In the genomic region with DNA sequence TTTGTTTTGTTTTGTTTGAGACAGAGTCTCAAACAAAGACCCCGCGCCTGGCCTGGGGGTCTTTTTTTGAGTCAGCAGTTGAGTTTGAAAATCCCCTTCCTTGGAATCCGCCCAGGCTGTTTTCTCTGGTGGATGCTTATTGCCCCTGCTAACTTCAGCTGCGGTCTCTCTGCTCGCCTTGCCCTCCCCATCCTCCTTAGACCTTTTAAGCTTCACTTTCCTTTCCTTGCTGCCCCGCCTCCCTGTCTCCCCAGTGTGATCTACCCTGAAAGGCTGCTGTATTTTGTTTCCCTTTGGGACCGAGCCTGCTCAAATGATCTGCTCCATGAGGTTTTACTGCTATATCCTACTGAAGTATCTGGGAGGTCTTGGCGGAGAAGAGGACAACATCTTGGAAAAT, we compare ENCODE assay signal across 1 cellular context.
TF ChIP-seq lines count a peak whose summit lies in the region.

No MANE protein-coding gene starts in this region.

TF ChIP-seq in WTC11, 78 proteins besides CTCF, POLR2A, EP300 and RAD21 (continued from another document):
- TF ChIP-seq, protein P1, sequence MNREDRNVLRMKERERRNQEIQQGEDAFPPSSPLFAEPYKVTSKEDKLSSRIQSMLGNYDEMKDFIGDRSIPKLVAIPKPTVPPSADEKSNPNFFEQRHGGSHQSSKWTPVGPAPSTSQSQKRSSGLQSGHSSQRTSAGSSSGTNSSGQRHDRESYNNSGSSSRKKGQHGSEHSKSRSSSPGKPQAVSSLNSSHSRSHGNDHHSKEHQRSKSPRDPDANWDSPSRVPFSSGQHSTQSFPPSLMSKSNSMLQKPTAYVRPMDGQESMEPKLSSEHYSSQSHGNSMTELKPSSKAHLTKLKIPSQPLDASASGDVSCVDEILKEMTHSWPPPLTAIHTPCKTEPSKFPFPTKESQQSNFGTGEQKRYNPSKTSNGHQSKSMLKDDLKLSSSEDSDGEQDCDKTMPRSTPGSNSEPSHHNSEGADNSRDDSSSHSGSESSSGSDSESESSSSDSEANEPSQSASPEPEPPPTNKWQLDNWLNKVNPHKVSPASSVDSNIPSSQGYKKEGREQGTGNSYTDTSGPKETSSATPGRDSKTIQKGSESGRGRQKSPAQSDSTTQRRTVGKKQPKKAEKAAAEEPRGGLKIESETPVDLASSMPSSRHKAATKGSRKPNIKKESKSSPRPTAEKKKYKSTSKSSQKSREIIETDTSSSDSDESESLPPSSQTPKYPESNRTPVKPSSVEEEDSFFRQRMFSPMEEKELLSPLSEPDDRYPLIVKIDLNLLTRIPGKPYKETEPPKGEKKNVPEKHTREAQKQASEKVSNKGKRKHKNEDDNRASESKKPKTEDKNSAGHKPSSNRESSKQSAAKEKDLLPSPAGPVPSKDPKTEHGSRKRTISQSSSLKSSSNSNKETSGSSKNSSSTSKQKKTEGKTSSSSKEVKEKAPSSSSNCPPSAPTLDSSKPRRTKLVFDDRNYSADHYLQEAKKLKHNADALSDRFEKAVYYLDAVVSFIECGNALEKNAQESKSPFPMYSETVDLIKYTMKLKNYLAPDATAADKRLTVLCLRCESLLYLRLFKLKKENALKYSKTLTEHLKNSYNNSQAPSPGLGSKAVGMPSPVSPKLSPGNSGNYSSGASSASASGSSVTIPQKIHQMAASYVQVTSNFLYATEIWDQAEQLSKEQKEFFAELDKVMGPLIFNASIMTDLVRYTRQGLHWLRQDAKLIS (CRISPR knock-in tag; IDR thresholded peaks at IDR 0.05; ENCODE audit: borderline replicate concordance): no peak
- TF ChIP-seq, protein P2, sequence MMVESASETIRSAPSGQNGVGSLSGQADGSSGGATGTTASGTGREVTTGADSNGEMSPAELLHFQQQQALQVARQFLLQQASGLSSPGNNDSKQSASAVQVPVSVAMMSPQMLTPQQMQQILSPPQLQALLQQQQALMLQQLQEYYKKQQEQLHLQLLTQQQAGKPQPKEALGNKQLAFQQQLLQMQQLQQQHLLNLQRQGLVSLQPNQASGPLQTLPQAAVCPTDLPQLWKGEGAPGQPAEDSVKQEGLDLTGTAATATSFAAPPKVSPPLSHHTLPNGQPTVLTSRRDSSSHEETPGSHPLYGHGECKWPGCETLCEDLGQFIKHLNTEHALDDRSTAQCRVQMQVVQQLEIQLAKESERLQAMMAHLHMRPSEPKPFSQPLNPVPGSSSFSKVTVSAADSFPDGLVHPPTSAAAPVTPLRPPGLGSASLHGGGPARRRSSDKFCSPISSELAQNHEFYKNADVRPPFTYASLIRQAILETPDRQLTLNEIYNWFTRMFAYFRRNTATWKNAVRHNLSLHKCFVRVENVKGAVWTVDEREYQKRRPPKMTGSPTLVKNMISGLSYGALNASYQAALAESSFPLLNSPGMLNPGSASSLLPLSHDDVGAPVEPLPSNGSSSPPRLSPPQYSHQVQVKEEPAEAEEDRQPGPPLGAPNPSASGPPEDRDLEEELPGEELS (CRISPR knock-in tag; IDR thresholded peaks at IDR 0.05): no peak
- TF ChIP-seq NR1H2 (CRISPR knock-in tag; IDR thresholded peaks at IDR 0.05): no peak
- no peak for TF ChIP-seq NFYB (CRISPR knock-in tag; conservative IDR thresholded peaks at IDR 0.05; ENCODE audit: low read depth)
- TF ChIP-seq, protein P3, sequence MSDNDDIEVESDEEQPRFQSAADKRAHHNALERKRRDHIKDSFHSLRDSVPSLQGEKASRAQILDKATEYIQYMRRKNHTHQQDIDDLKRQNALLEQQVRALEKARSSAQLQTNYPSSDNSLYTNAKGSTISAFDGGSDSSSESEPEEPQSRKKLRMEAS (CRISPR knock-in tag; IDR thresholded peaks at IDR 0.05): no peak
